9 cellular contexts compared by ENCODE assay signal in genomic region chr6:105879902-105880547, GRCh38.
A peak's percentile ranks its signal among the peaks of the same experiment; 100 is the strongest.
DNase-seq lines count a peak whose midpoint lies in the region; ATAC-seq and TF ChIP-seq lines count a peak whose summit lies in the region.
"Had no signal": no experiment of that assay in that cellular context is flagged by ENCODE, and none has a peak within 500 bp of the region (broad histone marks: within the 10 kb centered on the region; RNA-seq: fewer than 3 reads in every experiment).

No MANE protein-coding gene starts in this region.

- 90% methylated on average over 13 of the region's 13 CpGs for WGBS in mammary epithelial cell (ENCODE audit: low coverage, missing lambda C conversion rate)

- no peaks in the 10 kb centered on the region for H3K27me3 ChIP-seq in mammary epithelial cell (ENCODE audit: insufficient read depth, low read length)

- H3K27ac ChIP-seq in mammary epithelial cell (ENCODE audit: insufficient read depth, low read depth, low read length): no peak overlapping the region

- no peak overlapping the region for H3K4me2 ChIP-seq in mammary epithelial cell (ENCODE audit: insufficient read depth, low read depth, low read length)

- H3K36me3 Mint-ChIP-seq in central memory CD8-positive, alpha-beta T cell (ENCODE audit: insufficient read depth): peaks cover 2% of the 10 kb centered on the region

- peaks cover 28% of the 10 kb centered on the region for H3K27me3 Mint-ChIP-seq in central memory CD8-positive, alpha-beta T cell

- H3K79me2 ChIP-seq in mammary epithelial cell (ENCODE audit: insufficient read depth, low read length): no peaks in the 10 kb centered on the region

- H3K9me3 Mint-ChIP-seq in central memory CD8-positive, alpha-beta T cell: no peaks in the 10 kb centered on the region

- H3K4me1 ChIP-seq in mammary epithelial cell (ENCODE audit: insufficient read depth, low read length): no peaks in the 10 kb centered on the region

- BruUV-seq in mammary epithelial cell (replicated peaks; lab: Mats Ljungman, UMichigan): no TSS peak

- H3K4me3 ChIP-seq in NB4 (ENCODE audit: low read depth, low read length): no peak overlapping the region
- no peak overlapping the region for H3K4me3 ChIP-seq in mammary epithelial cell (replicated peaks in 1 of 3; ENCODE audit: insufficient read depth in 1 of 3, low read depth in 2 of 3, low read length in 3 of 3)

- no peak for TF ChIP-seq POLR2A in NB4 (IDR thresholded peaks at IDR 0.05; ENCODE audit: extremely low read depth, insufficient read length)

- H4K20me1 ChIP-seq in mammary epithelial cell (ENCODE audit: insufficient read depth, low read length): no peaks in the 10 kb centered on the region

- H2AFZ ChIP-seq in mammary epithelial cell (ENCODE audit: low read depth, low read length): no peak overlapping the region

- intact Hi-C loops in mammary epithelial cell (cut with micrococcal nuclease): no loop called here

- H3K4me1 Mint-ChIP-seq in central memory CD8-positive, alpha-beta T cell: peaks cover 9% of the 10 kb centered on the region

- H3K9me3 ChIP-seq in mammary epithelial cell (replicated peaks; ENCODE audit: insufficient read depth, low read length): no peaks in the 10 kb centered on the region

- peak; percentile 82 for ATAC-seq in GM19463 (IDR thresholded peaks at IDR 0.05; ENCODE audit: unreplicated experiment)
- ATAC-seq in central memory CD8-positive, alpha-beta T cell (replicated peaks; ENCODE audit: extremely low read depth, poor library complexity, severe bottlenecking): peak; percentile 36
- ATAC-seq: HCT116 had no signal

- TF ChIP-seq CTCF in NB4 (IDR thresholded peaks at IDR 0.05; ENCODE audit: low read depth, low read length): no peak
- TF ChIP-seq CTCF in mammary epithelial cell (conservative IDR thresholded peaks at IDR 0.05 in 1 of 2, IDR thresholded peaks at IDR 0.05 in 1 of 2; ENCODE audit: extremely low read depth in 1 of 2, insufficient read depth in 1 of 2, low read depth in 1 of 2, low read length in 2 of 2): no peak

- in situ Hi-C loops in mammary epithelial cell (cut with MboI; ENCODE audit: low sequenced_read_pairs in 2 of 2): no loop called here

- H3K36me3 ChIP-seq in mammary epithelial cell (ENCODE audit: insufficient read depth, low read length): no peaks in the 10 kb centered on the region

- peak overlapping the region; percentile 12 for H3K4me3 Mint-ChIP-seq in central memory CD8-positive, alpha-beta T cell

- no peak overlapping the region for H3K27ac Mint-ChIP-seq in central memory CD8-positive, alpha-beta T cell (ENCODE audit: low read depth)

- CTCF ChIA-PET in mammary epithelial cell (lab: Charles Lee; ENCODE audit: low non-redundant PET): no interaction called here

- DNase-seq in NB4 (ENCODE audit: low read depth) (peak; percentile 89), NCI-H1694 (lab: John Stamatoyannopoulos, UW) (no peak), mammary epithelial cell (no peak), NCI-H2107 treated with DMSO at 0.1 percent for 48 hours (lab: John Stamatoyannopoulos, UW; ENCODE audit: unreplicated experiment) (no peak), COLO668 (lab: John Stamatoyannopoulos, UW; ENCODE audit: unreplicated experiment) (no peak)
- DNase-seq in central memory CD8-positive, alpha-beta T cell (ENCODE audit: low spot score in 2 of 2): no peak
- DNase-seq in stimulated activated CD4-positive, alpha-beta T cell treated with anti-CD3 and anti-CD28 coated beads, Interleukin-4, amount 100 ng/mL, for 4 hours: peak; percentile 36 to 42

- dilution Hi-C loops in mammary epithelial cell (cut with HindIII; ENCODE audit: low sequenced_read_pairs): loop anchor here (10.0 kb wide), 1 partner anchor 45 kb away; no protein-coding TSS in a partner anchor

- H3K9ac ChIP-seq in mammary epithelial cell (ENCODE audit: insufficient read depth, low read length): no peak overlapping the region

Comparison
In these comparisons a context has a peak if more than half of its experiments do, and no peak if none do; other contexts are left out.
1. DNase-seq: peak in NB4 (single experiment) and stimulated activated CD4-positive, alpha-beta T cell treated with anti-CD3 and anti-CD28 coated beads, Interleukin-4, amount 100 ng/mL, for 4 hours (2 of 2); none in central memory CD8-positive, alpha-beta T cell (0 of 2), NCI-H1694 (single experiment), mammary epithelial cell (single experiment), NCI-H2107 treated with DMSO at 0.1 percent for 48 hours (single experiment) and COLO668 (single experiment).